In genomic region chr12:109879332-109880048, GRCh38 we compare ENCODE assay signal across 9 cellular contexts. TPM values are rescaled to one million over a fixed set of nuclear protein-coding genes. Genes with fewer than 3 reads are reported as not detected.
A peak's percentile ranks its signal among the peaks of the same experiment; 100 is the strongest.
DNase-seq lines count a peak whose midpoint lies in the region; ATAC-seq and TF ChIP-seq lines count a peak whose summit lies in the region.
"Had no signal": no experiment of that assay in that cellular context is flagged by ENCODE, and none has a peak within 500 bp of the region (broad histone marks: within the 10 kb centered on the region; RNA-seq: fewer than 3 reads in every experiment).

No MANE protein-coding gene starts in this region.

- no peaks in the 10 kb centered on the region for H3K9me2 ChIP-seq in OCI-LY7 (ENCODE audit: insufficient read depth, low read length)

- no peaks in the 10 kb centered on the region; the same call in 1 of the 2 replicates for H3K79me2 ChIP-seq in OCI-LY7 (ENCODE audit: insufficient read depth, low read depth, low read length)
- peaks cover 21% of the 10 kb centered on the region for H3K79me2 ChIP-seq in neural progenitor cell (ENCODE audit: low read depth)

- peak overlapping the region; percentile 76 for H3K4me3 ChIP-seq in OCI-LY7 (ENCODE audit: low read depth, low read length, poor library complexity, severe bottlenecking)
- H3K4me3 ChIP-seq in neural progenitor cell: peak overlapping the region; percentile 90

- H3K4me2 ChIP-seq in OCI-LY7 (ENCODE audit: low read length) (peak overlapping the region; percentile 89), neural progenitor cell (peak overlapping the region; percentile 81)

- TSS peak; percentile 68 for BruUV-seq in OCI-LY7 (replicated peaks; lab: Mats Ljungman, UMichigan)

- no peaks in the 10 kb centered on the region for H3F3A ChIP-seq in neural progenitor cell (ENCODE audit: low read depth)

- no peaks in the 10 kb centered on the region; the same call in 1 of the 2 replicates for H4K20me1 ChIP-seq in OCI-LY7 (ENCODE audit: insufficient read depth, low read length)
- no peaks in the 10 kb centered on the region for H4K20me1 ChIP-seq in neural progenitor cell (ENCODE audit: low read depth)

- DNase-seq in EH (ENCODE audit: low read depth) (peak; percentile 37), OCI-LY7 (ENCODE audit: low spot score) (no peak), endothelial cell (ENCODE audit: low spot score) (no peak), neural progenitor cell (ENCODE audit: low spot score) (peak; percentile 32), NCI-H526 treated with DMSO at 0.1 percent for 48 hours (lab: John Stamatoyannopoulos, UW) (no peak), MV-4-11 (lab: John Stamatoyannopoulos, UW) (no peak), ecto neural progenitor cell (ENCODE audit: low spot score) (no peak)

- no peak for TF ChIP-seq CTCF in OCI-LY7 (conservative IDR thresholded peaks at IDR 0.05; ENCODE audit: low read length)
- TF ChIP-seq CTCF in endothelial cell (IDR thresholded peaks at IDR 0.05; ENCODE audit: unreplicated experiment): no peak
- no peak for TF ChIP-seq CTCF in neural progenitor cell (IDR thresholded peaks at IDR 0.05)

- intact Hi-C loops in OCI-LY7 (cut with micrococcal nuclease; ENCODE audit: unreplicated experiment): loop anchor here (1.0 kb wide), 2 partner anchors 26 to 74 kb away; no protein-coding TSS in a partner anchor

- H3K9me3 ChIP-seq in OCI-LY7 (ENCODE audit: low read length): no peaks in the 10 kb centered on the region
- H3K9me3 ChIP-seq in neural progenitor cell (ENCODE audit: low read depth): no peaks in the 10 kb centered on the region

- POLR2A ChIA-PET in OCI-LY7 (lab: Charles Lee): no interaction called here

- H3K27ac Mint-ChIP-seq in endothelial cell (ENCODE audit: unreplicated experiment) (peak overlapping the region; percentile 88), neural progenitor cell (peak overlapping the region; percentile 64)

- H3K27ac ChIP-seq in OCI-LY7 (ENCODE audit: low read depth, low read length, poor library complexity, severe bottlenecking) (no peak overlapping the region), neural progenitor cell (no peak overlapping the region)

- H3K27me3 Mint-ChIP-seq in endothelial cell (ENCODE audit: unreplicated experiment): peaks cover 15% of the 10 kb centered on the region
- peaks cover 17% of the 10 kb centered on the region for H3K27me3 Mint-ChIP-seq in neural progenitor cell (ENCODE audit: insufficient read depth, low read depth)

- no peak for ATAC-seq in HG02840 (IDR thresholded peaks at IDR 0.05; ENCODE audit: low FRiP score, unreplicated experiment)

- H3K9me3 Mint-ChIP-seq in endothelial cell (ENCODE audit: unreplicated experiment): no peaks in the 10 kb centered on the region
- H3K9me3 Mint-ChIP-seq in neural progenitor cell: no peaks in the 10 kb centered on the region

- CTCF ChIA-PET in OCI-LY7 (lab: Charles Lee; ENCODE audit: unreplicated experiment): interaction anchor here (1.0 kb wide), 1 partner anchor 35 kb away, joined by 3 read pairs; no protein-coding TSS in a partner anchor

- H3K4me1 Mint-ChIP-seq in endothelial cell (ENCODE audit: unreplicated experiment) (peaks cover 57% of the 10 kb centered on the region), neural progenitor cell (peaks cover 28% of the 10 kb centered on the region)

- H3K27me3 ChIP-seq in neural progenitor cell: peaks cover 18% of the 10 kb centered on the region

- H3K36me3 ChIP-seq in OCI-LY7 (ENCODE audit: insufficient read depth, low read length) (no peaks in the 10 kb centered on the region), neural progenitor cell (no peaks in the 10 kb centered on the region)

- peaks cover 22% of the 10 kb centered on the region for H3K36me3 Mint-ChIP-seq in endothelial cell (ENCODE audit: low read depth, unreplicated experiment)
- H3K36me3 Mint-ChIP-seq in neural progenitor cell: no peaks in the 10 kb centered on the region

- H2AFZ ChIP-seq in OCI-LY7 (ENCODE audit: low read length): peak overlapping the region; percentile 52
- H2AFZ ChIP-seq in neural progenitor cell (replicated peaks): peak overlapping the region; percentile 53

- peak overlapping the region; percentile 76 for H3K9ac ChIP-seq in neural progenitor cell

- H3K4me1 ChIP-seq in OCI-LY7 (ENCODE audit: insufficient read depth, low read length, poor library complexity, severe bottlenecking) (peaks cover 38% of the 10 kb centered on the region), neural progenitor cell (peaks cover 14% of the 10 kb centered on the region)

- H3K4me3 Mint-ChIP-seq in endothelial cell (ENCODE audit: unreplicated experiment) (peak overlapping the region; percentile 98), neural progenitor cell (peak overlapping the region; percentile 96)

RNA-seq across cellular contexts. Expression of gene GLTP, which starts 0.9 kb away (rescaled TPM):
- total RNA-seq in OCI-LY7 (2014; rRNA removed; shearing (Covaris generic)): 18.6 and 24.0 TPM in 2 replicates
- 27.1 and 27.3 TPM in 2 replicates for total RNA-seq in OCI-LY7 (2022)
- total RNA-seq in endothelial cell (ENCODE audit: unreplicated experiment): 51.2 TPM
- total RNA-seq in neural progenitor cell (ENCODE audit: low replicate concordance): 16.6 and 24.0 TPM in 2 replicates

RNA-seq across cellular contexts. Expression of gene TCHP, which starts 20.6 kb away (rescaled TPM):
- total RNA-seq in OCI-LY7 (2014; rRNA removed; shearing (Covaris generic)): 13.3 and 15.0 TPM in 2 replicates
- total RNA-seq in OCI-LY7 (2022) (28.2 and 29.8 TPM in 2 replicates), endothelial cell (ENCODE audit: unreplicated experiment) (20.8 TPM), neural progenitor cell (ENCODE audit: low replicate concordance) (15.2 and 20.0 TPM in 2 replicates)

RNA-seq across cellular contexts. Expression of gene TRPV4, which starts 46.3 kb away (rescaled TPM):
- total RNA-seq in OCI-LY7 (2014; rRNA removed; shearing (Covaris generic)): 2.1 TPM in 1 of 2 replicates, not detected in the other
- total RNA-seq in OCI-LY7 (2022): not detected in 2 replicates
- total RNA-seq in endothelial cell (ENCODE audit: unreplicated experiment): 7.0 TPM
- 0.56 and 2.8 TPM in 2 replicates for total RNA-seq in neural progenitor cell (ENCODE audit: low replicate concordance)
- total RNA-seq: T-helper 1 cell treated with Interleukin-12 subunit alpha and Interleukin-12 subunit beta and Interleukin-4 antibody, amounts not matched to agents 30 ng/mL and 1 ng/mL, for 36 hours had no signal

Comparison
In these comparisons a context has a peak if more than half of its experiments do, and no peak if none do; other contexts are left out.
1. DNase-seq: peak in EH (single experiment) and neural progenitor cell (single experiment); none in OCI-LY7 (single experiment), endothelial cell (single experiment), NCI-H526 treated with DMSO at 0.1 percent for 48 hours (single experiment), MV-4-11 (single experiment) and ecto neural progenitor cell (single experiment).